Comparison of ENCODE assay signal across 8 cellular contexts in the genomic region with DNA sequence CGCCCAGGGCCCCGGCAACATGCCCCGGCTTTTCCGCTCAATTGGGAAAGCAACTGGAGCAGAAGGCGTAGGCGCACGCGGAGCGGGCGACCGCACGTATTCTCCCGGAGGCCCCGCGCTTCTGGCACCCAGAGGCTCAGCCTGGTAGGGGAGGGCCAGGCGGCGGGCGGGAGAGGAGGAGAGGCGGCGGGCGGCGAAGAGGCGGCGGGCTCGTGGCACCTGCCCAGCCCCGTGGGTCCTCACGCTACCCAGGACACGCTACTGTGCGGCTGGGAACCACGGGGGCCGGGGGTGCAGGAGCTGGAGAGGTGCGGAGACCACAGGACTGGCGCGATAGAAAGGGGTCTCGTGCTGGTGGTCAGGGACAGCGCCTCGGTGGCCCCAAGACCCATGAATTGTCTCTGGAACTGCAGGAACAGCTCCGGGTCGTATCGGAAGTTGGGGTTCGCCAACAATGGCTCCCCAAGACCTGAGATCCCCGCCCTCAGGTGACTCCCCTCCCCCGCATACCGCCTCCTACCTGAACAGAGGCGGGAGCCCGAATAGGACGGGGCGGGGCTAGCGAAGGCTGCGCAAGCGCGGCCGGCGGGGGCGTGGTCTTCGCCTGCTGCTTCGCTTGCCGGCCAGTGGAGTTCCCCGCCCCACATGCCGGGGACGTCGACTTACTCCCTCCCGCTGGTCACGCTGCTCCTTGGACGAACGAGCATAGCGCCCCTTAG. TPM values are rescaled to one million over a fixed set of nuclear protein-coding genes. Genes with fewer than 3 reads are reported as not detected.
DNase-seq lines count a peak whose midpoint lies in the region; ATAC-seq and TF ChIP-seq lines count a peak whose summit lies in the region.

Gene SLC37A4, minus strand, starts transcription at position 549 of the 719 bp plus-strand sequence.

- peak within 1 kb of the TSS; percentile 87 to 92 for H3K9ac ChIP-seq in colonic mucosa (ENCODE audit: low read depth in 2 of 2, low read length in 2 of 2)

- DNase-seq in BE2C (peak; percentile 99), GM19240 (ENCODE audit: insufficient read length, low spot score) (peak; percentile 91), NCI-H526 (lab: John Stamatoyannopoulos, UW) (peak; percentile 99 to 100), colonic mucosa (peak; percentile 99), kidney tubule cell (ENCODE audit: low spot score) (peak; percentile 98)
- DNase-seq in activated CD4-positive, alpha-beta T cell treated with anti-CD3 and anti-CD28 coated beads for 48 hours, result peak; percentile 99
- DNase-seq in stimulated activated CD4-positive, alpha-beta T cell treated with anti-CD3 and anti-CD28 coated beads, Interleukin-1b, Interleukin-23, amount 100 ng/mL, for 24 hours (ENCODE audit: low read depth in 4 of 4, low spot score in 1 of 4), result peak; percentile 83 to 99 (median 98)

- peak; percentile 82 for ATAC-seq in HG03460 (IDR thresholded peaks at IDR 0.05; ENCODE audit: unreplicated experiment)

- no peaks in the 10 kb centered on the region for H3K4me1 ChIP-seq in BE2C
- H3K4me1 ChIP-seq in colonic mucosa, result no peaks in the 10 kb centered on the region

- H3K27me3 ChIP-seq in BE2C (no peaks in the 10 kb centered on the region), colonic mucosa (no peaks in the 10 kb centered on the region)

- intact Hi-C loops in colonic mucosa (cut with DNase I), result no loop called here

- H3K4me3 ChIP-seq in BE2C (ENCODE audit: low read depth, low read length) (peak within 1 kb of the TSS; percentile 86), colonic mucosa (peak within 1 kb of the TSS; percentile 58)

- H3K9me3 ChIP-seq in BE2C (no peaks in the 10 kb centered on the region), colonic mucosa (no peaks in the 10 kb centered on the region)

- H3K36me3 ChIP-seq in BE2C (peaks cover 11% of the 10 kb centered on the region; the same call in 1 of the 2 replicates), colonic mucosa (no peaks in the 10 kb centered on the region)

- TF ChIP-seq CTCF in BE2C (IDR thresholded peaks at IDR 0.05; ENCODE audit: low read depth, low read length) (peak; percentile 92), colonic mucosa (IDR thresholded peaks at IDR 0.05) (peak; percentile 83)

- H3K27ac ChIP-seq in colonic mucosa, result peak within 1 kb of the TSS; percentile 75

RNA-seq across cellular contexts. Expression of gene SLC37A4, which starts in this region (rescaled TPM):
- polyA plus RNA-seq in BE2C (2012; ENCODE audit: insufficient read depth, insufficient read length, low read depth), result 19.4 TPM
- total RNA-seq in colonic mucosa, result 10 to 100 TPM; 48.9 to 56.4 TPM

Comparison
In these comparisons a context has a peak if more than half of its experiments do, and no peak if none do; other contexts are left out.
1. Peak in every context shown above with its lines: DNase-seq, ATAC-seq, H3K4me3 ChIP-seq and H3K27ac ChIP-seq.